ENCODE assay signal across 17 cellular contexts in genomic region chr6:167659016-167659415, GRCh38.
"Had no signal": no experiment of that assay in that cellular context is flagged by ENCODE, and none has a peak within 500 bp of the region (broad histone marks: within the 10 kb centered on the region; RNA-seq: fewer than 3 reads in every experiment).

No MANE protein-coding gene starts in this region.

- H3K27ac Mint-ChIP-seq: mesothelial cell of epicardium; naive thymus-derived CD4-positive, alpha-beta T cell; nephron progenitor cell; progenitor cell of endocrine pancreas; stimulated activated effector memory CD8-positive, alpha-beta T cell treated with anti-CD3 and anti-CD28 coated beads, Interleukin-12 subunit alpha, Interleukin-12 subunit beta, amount 100 ng/mL, for 72 hours; stimulated activated naive CD8-positive, alpha-beta T cell treated with anti-CD3 and anti-CD28 coated beads, Interleukin-15, Interleukin-2, amounts not matched to agents 100 ng/mL and 50 ng/mL, for 24 hours; type B pancreatic cell had no signal

- H3K4me1 Mint-ChIP-seq: naive thymus-derived CD4-positive, alpha-beta T cell; stimulated activated effector memory CD8-positive, alpha-beta T cell treated with anti-CD3 and anti-CD28 coated beads, Interleukin-12 subunit alpha, Interleukin-12 subunit beta, amount 100 ng/mL, for 72 hours had no signal

- DNase-seq: hippocampal formation; kidney; left colon; left lung; mesendoderm; naive thymus-derived CD4-positive, alpha-beta T cell; nephron progenitor cell; occipital lobe; stimulated activated CD4-positive, alpha-beta T cell treated with anti-CD3 and anti-CD28 coated beads, Interleukin-4, amount 100 ng/mL, for 24 hours; stimulated activated naive CD4-positive, alpha-beta T cell; tibial artery; uterus had no signal

- H3K9me3 Mint-ChIP-seq: mesothelial cell of epicardium; stimulated activated effector memory CD8-positive, alpha-beta T cell treated with anti-CD3 and anti-CD28 coated beads, Interleukin-12 subunit alpha, Interleukin-12 subunit beta, amount 100 ng/mL, for 72 hours; stimulated activated naive CD8-positive, alpha-beta T cell treated with anti-CD3 and anti-CD28 coated beads, Interleukin-15, Interleukin-2, amounts not matched to agents 100 ng/mL and 50 ng/mL, for 24 hours; type B pancreatic cell had no signal

- H3K36me3 Mint-ChIP-seq: mesothelial cell of epicardium; naive thymus-derived CD4-positive, alpha-beta T cell; stimulated activated effector memory CD8-positive, alpha-beta T cell treated with anti-CD3 and anti-CD28 coated beads, Interleukin-12 subunit alpha, Interleukin-12 subunit beta, amount 100 ng/mL, for 72 hours; type B pancreatic cell had no signal

- H3K27me3 Mint-ChIP-seq: naive thymus-derived CD4-positive, alpha-beta T cell; progenitor cell of endocrine pancreas; stimulated activated naive CD8-positive, alpha-beta T cell treated with anti-CD3 and anti-CD28 coated beads, Interleukin-15, Interleukin-2, amounts not matched to agents 100 ng/mL and 50 ng/mL, for 24 hours; type B pancreatic cell had no signal

- H3K4me3 Mint-ChIP-seq: mesothelial cell of epicardium; naive thymus-derived CD4-positive, alpha-beta T cell; nephron progenitor cell; stimulated activated effector memory CD8-positive, alpha-beta T cell treated with anti-CD3 and anti-CD28 coated beads, Interleukin-12 subunit alpha, Interleukin-12 subunit beta, amount 100 ng/mL, for 72 hours; stimulated activated naive CD8-positive, alpha-beta T cell treated with anti-CD3 and anti-CD28 coated beads, Interleukin-15, Interleukin-2, amounts not matched to agents 100 ng/mL and 50 ng/mL, for 24 hours; type B pancreatic cell had no signal
